ENCODE assay signal across 18 cellular contexts in genomic region chr3:123156276-123156995, GRCh38.
"Had no signal": no experiment of that assay in that cellular context is flagged by ENCODE, and none has a peak within 500 bp of the region (broad histone marks: within the 10 kb centered on the region; RNA-seq: fewer than 3 reads in every experiment).

No MANE protein-coding gene starts in this region.

- H3K27ac ChIP-seq: epithelial cell of prostate, gastroesophageal sphincter had no signal

- DNase-seq: activated CD4-positive, alpha-beta T cell treated with anti-CD3 and anti-CD28 coated beads, Interleukin-2, amount 50 U/mL, for 4 hours; activated CD4-positive, CD25-positive, alpha-beta regulatory T cell treated with anti-CD3 and anti-CD28 coated beads, Interleukin-2, amount 50 U/mL, for 72 hours; activated naive CD4-positive, alpha-beta T cell treated with anti-CD3 and anti-CD28 coated beads for 36 hours; caudate nucleus; cortex of kidney; effector memory CD4-positive, alpha-beta T cell; left cardiac atrium; mammary epithelial cell; occipital lobe; stimulated activated CD4-positive, alpha-beta T cell treated with anti-CD3 and anti-CD28 coated beads, Interleukin-15, amount 100 ng/mL, for 24 hours; stimulated activated CD4-positive, alpha-beta T cell treated with anti-CD3 and anti-CD28 coated beads, Interleukin-4, amount 100 ng/mL, for 24 hours; stimulated activated naive CD8-positive, alpha-beta T cell treated with anti-CD3 and anti-CD28 coated beads, Interleukin-15, amount 100 ng/mL, for 72 hours had no signal

- FAIRE-seq: astrocyte, urothelium cell line had no signal

- H3K27me3 ChIP-seq: gastroesophageal sphincter had no signal

- H3K27ac Mint-ChIP-seq: activated naive CD4-positive, alpha-beta T cell treated with anti-CD3 and anti-CD28 coated beads for 36 hours; activated T-helper 17 cell treated with anti-CD3 and anti-CD28 coated beads, Interleukin-2, amount 50 U/mL, for 72 hours; naive thymus-derived CD8-positive, alpha-beta T cell; stimulated activated naive CD8-positive, alpha-beta T cell treated with anti-CD3 and anti-CD28 coated beads, Interleukin-15, amount 100 ng/mL, for 72 hours had no signal

- H3K4me3 ChIP-seq: gastroesophageal sphincter had no signal

- H3K4me1 Mint-ChIP-seq: stimulated activated naive CD8-positive, alpha-beta T cell treated with anti-CD3 and anti-CD28 coated beads, Interleukin-15, amount 100 ng/mL, for 72 hours had no signal

- H3K9me3 Mint-ChIP-seq: activated naive CD4-positive, alpha-beta T cell treated with anti-CD3 and anti-CD28 coated beads for 36 hours; stimulated activated naive CD8-positive, alpha-beta T cell treated with anti-CD3 and anti-CD28 coated beads, Interleukin-15, amount 100 ng/mL, for 72 hours had no signal

- H3K4me1 ChIP-seq: gastroesophageal sphincter had no signal

- ATAC-seq: activated T-helper 17 cell treated with anti-CD3 and anti-CD28 coated beads, Interleukin-2, amount 50 U/mL, for 72 hours; gastroesophageal sphincter; naive thymus-derived CD8-positive, alpha-beta T cell; stimulated activated naive CD8-positive, alpha-beta T cell treated with anti-CD3 and anti-CD28 coated beads, Interleukin-15, amount 100 ng/mL, for 72 hours had no signal

- H3K27me3 Mint-ChIP-seq: activated T-helper 17 cell treated with anti-CD3 and anti-CD28 coated beads, Interleukin-2, amount 50 U/mL, for 72 hours; naive thymus-derived CD8-positive, alpha-beta T cell; stimulated activated naive CD8-positive, alpha-beta T cell treated with anti-CD3 and anti-CD28 coated beads, Interleukin-15, amount 100 ng/mL, for 72 hours had no signal

- H3K9me3 ChIP-seq: gastroesophageal sphincter had no signal

- H3K4me3 Mint-ChIP-seq: activated naive CD4-positive, alpha-beta T cell treated with anti-CD3 and anti-CD28 coated beads for 36 hours; activated T-helper 17 cell treated with anti-CD3 and anti-CD28 coated beads, Interleukin-2, amount 50 U/mL, for 72 hours; naive thymus-derived CD8-positive, alpha-beta T cell; stimulated activated naive CD8-positive, alpha-beta T cell treated with anti-CD3 and anti-CD28 coated beads, Interleukin-15, amount 100 ng/mL, for 72 hours had no signal
